8 cellular contexts compared by ENCODE assay signal in the genomic region with DNA sequence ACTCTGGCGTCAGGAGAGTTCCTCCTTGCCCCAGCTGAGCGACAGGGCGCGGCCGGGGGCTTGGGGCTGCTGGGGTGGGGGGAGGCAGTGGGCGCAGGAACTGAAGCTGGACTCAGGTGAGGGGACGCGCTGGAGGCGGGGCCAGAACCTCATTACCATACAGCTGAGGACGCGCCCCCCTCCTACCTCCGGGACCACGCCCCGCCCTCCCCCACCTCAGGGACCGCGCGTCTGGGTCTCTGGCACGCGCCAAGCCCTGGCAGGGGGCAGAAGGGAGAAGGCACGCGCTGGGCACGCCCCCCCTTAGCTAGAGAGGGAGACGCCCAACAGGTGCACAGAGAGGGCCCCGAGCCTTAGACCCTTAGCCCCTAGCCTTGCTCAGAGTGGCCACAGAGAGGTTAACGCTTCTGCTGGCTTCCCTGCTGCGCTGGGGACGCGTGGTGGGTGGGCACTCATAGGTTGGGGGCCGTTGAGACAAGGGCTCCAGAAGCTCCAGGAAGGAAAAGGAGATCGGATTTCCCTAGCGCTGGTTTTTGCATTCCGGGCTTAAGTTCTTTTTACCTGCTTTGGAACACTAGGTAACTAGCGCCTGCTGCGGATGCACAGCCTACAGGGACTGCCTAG. TPM values are rescaled to one million over a fixed set of nuclear protein-coding genes. Genes with fewer than 3 reads are reported as not detected.
DNase-seq lines count a peak whose midpoint lies in the region; ATAC-seq and TF ChIP-seq lines count a peak whose summit lies in the region.

No MANE protein-coding gene starts in this region.

- TF ChIP-seq CTCF in heart right ventricle (IDR thresholded peaks at IDR 0.05) = no peak

- intact Hi-C loops in heart right ventricle (cut with DNase I) = loop anchor here in 1 of 10 donors (2.0 kb wide), 1 partner anchor 22 kb away; no protein-coding TSS in a partner anchor

- H3K4me3 ChIP-seq in SJSA1 (peak overlapping the region; percentile 15), heart right ventricle (peak overlapping the region; percentile 55 to 96 (median 74)), skin epidermis (peak overlapping the region; percentile 22 to 47 (median 38))

- H3K36me3 ChIP-seq in SJSA1 (no peaks in the 10 kb centered on the region), heart right ventricle (peaks cover 0 to 27% (median 0%) of the 10 kb centered on the region in 9 donors)

- WGBS in heart right ventricle, 2 donors = 1 to 2% methylated on average over 34 of the region's 34 CpGs

- H3K4me1 ChIP-seq in SJSA1 (replicated peaks) (peaks cover 38% of the 10 kb centered on the region), heart right ventricle (peaks cover 15 to 73% (median 61%) of the 10 kb centered on the region in 9 donors)

- peak in 6 of 8 donors; percentile 1 to 33 (median 12) for ATAC-seq in heart right ventricle

- H3K27ac ChIP-seq in SJSA1 = no peak overlapping the region
- H3K27ac ChIP-seq in heart right ventricle = peak overlapping the region in 9 of 10 donors; percentile 15 to 96 (median 52)
- H3K27ac ChIP-seq in skin epidermis = no peak overlapping the region

- peak; percentile 33 for DNase-seq in stimulated activated CD4-positive, alpha-beta T cell treated with anti-CD3 and anti-CD28 coated beads, Interleukin-15, amount 100 ng/mL, for 24 hours
- no peak for DNase-seq in stimulated activated CD4-positive, alpha-beta T cell treated with anti-CD3 and anti-CD28 coated beads, Interleukin-1b, Interleukin-23, amount 100 ng/mL, for 48 hours
- DNase-seq in SJSA1 (ENCODE audit: low read depth in 1 of 2, low spot score in 2 of 2) (no peak), heart right ventricle (no peak), NCI-H1694 treated with DMSO at 0.1 percent for 48 hours (lab: John Stamatoyannopoulos, UW) (no peak), A172 (ENCODE audit: low spot score) (no peak)
- DNase-seq in effector CD4-positive, alpha-beta T cell = no peak

- H3K27me3 ChIP-seq in SJSA1 (replicated peaks) = peaks cover 78% of the 10 kb centered on the region
- peaks cover 5 to 94% (median 33%) of the 10 kb centered on the region in 7 donors for H3K27me3 ChIP-seq in heart right ventricle

- H3K9me3 ChIP-seq in SJSA1 (replicated peaks) (no peaks in the 10 kb centered on the region), heart right ventricle (no peaks in the 10 kb centered on the region)

RNA-seq across cellular contexts. Expression of a gene that starts 0.7 kb away (rescaled TPM):
- not detected in 2 replicates for total RNA-seq in SJSA1 (2014; rRNA removed; shearing (Covaris generic))
- total RNA-seq in heart right ventricle = 10 to 100 TPM in 8 of 10 donors, 1 to 10 TPM in 2; 6.5 to 24.8 (median 16.6) TPM
- 10 to 100 TPM in 1 of 2 donors, 1 to 10 TPM in 1; 8.7 to 10.2 TPM for polyA plus RNA-seq in heart right ventricle
- not detected in 2 replicates for total RNA-seq in A172 (2014; rRNA removed; shearing (Covaris generic))

RNA-seq across cellular contexts. Expression of a gene that starts 24.8 kb away (rescaled TPM):
- 1.6 and 1.9 TPM in 2 replicates for total RNA-seq in SJSA1 (2014; rRNA removed; shearing (Covaris generic))
- total RNA-seq in heart right ventricle = 1 to 10 TPM in 7 of 10 donors, under 1 TPM in 3; 0.31 to 4.8 (median 1.7) TPM
- 1 to 10 TPM; 1.7 to 7.6 TPM for polyA plus RNA-seq in heart right ventricle
- total RNA-seq in A172 (2014; rRNA removed; shearing (Covaris generic)) = 4.7 and 5.8 TPM in 2 replicates

RNA-seq across cellular contexts. Expression of a gene that starts 34.2 kb away (rescaled TPM):
- total RNA-seq in SJSA1 (2014; rRNA removed; shearing (Covaris generic)) = 35.5 and 40.8 TPM in 2 replicates
- 10 to 100 TPM; 16.0 to 25.0 (median 21.5) TPM for total RNA-seq in heart right ventricle
- 10 to 100 TPM; 10.5 to 12.2 TPM for polyA plus RNA-seq in heart right ventricle
- total RNA-seq in A172 (2014; rRNA removed; shearing (Covaris generic)) = 39.7 and 41.7 TPM in 2 replicates

RNA-seq across cellular contexts. Expression of a gene that starts 54.4 kb away (rescaled TPM):
- not detected in 2 replicates for total RNA-seq in SJSA1 (2014; rRNA removed; shearing (Covaris generic))
- total RNA-seq in heart right ventricle = not detected
- under 1 TPM in 1 of 2 donors, not detected in 1; 0.03 TPM for polyA plus RNA-seq in heart right ventricle
- 0.22 and 1.4 TPM in 2 replicates for total RNA-seq in A172 (2014; rRNA removed; shearing (Covaris generic))

Comparison
In these comparisons a context has a peak if more than half of its experiments do, and no peak if none do; other contexts are left out.
1. H3K27ac ChIP-seq: peak in heart right ventricle (9 of 10); none in SJSA1 (single experiment) and skin epidermis (0 of 21).
2. H3K4me3 ChIP-seq: peak in every context shown above with its lines; median percentile 74 in heart right ventricle; 38 in skin epidermis; 15 in SJSA1.